In genomic region chr22:37064553-37064952, GRCh38 we compare ENCODE assay signal across 18 cellular contexts. TPM values are rescaled to one million over a fixed set of nuclear protein-coding genes. Genes with fewer than 3 reads are reported as not detected.
DNase-seq lines count a peak whose midpoint lies in the region; ATAC-seq, FAIRE-seq and TF ChIP-seq lines count a peak whose summit lies in the region.
"Had no signal": no experiment of that assay in that cellular context is flagged by ENCODE, and none has a peak within 500 bp of the region (broad histone marks: within the 10 kb centered on the region; RNA-seq: fewer than 3 reads in every experiment).

No MANE protein-coding gene starts in this region.

- H3F3A ChIP-seq in GM23338 (replicated peaks; ENCODE audit: low read depth), result no peaks in the 10 kb centered on the region
- no peaks in the 10 kb centered on the region; the same call in 1 of the 2 replicates for H3F3A ChIP-seq in PC-9 (ENCODE audit: insufficient read depth, low read depth)

- TF ChIP-seq CTCF in GM23338 (conservative IDR thresholded peaks at IDR 0.05; ENCODE audit: low read depth in 2 of 2) (no peak), PC-9 (conservative IDR thresholded peaks at IDR 0.05) (no peak), H1 (IDR thresholded peaks at IDR 0.05; ENCODE audit: control extremely low read depth in 1 of 3, insufficient read depth in 1 of 3, low read depth in 1 of 3, low read length in 3 of 3) (no peak)

- H3K9me3 ChIP-seq in PC-9 (ENCODE audit: insufficient read depth, low read depth) (no peaks in the 10 kb centered on the region), H1 (ENCODE audit: insufficient read depth in 2 of 2, low read depth in 1 of 2, low read length in 1 of 2) (no peaks in the 10 kb centered on the region), neuronal stem cell (replicated peaks in 1 of 2; ENCODE audit: control insufficient read depth in 2 of 2, insufficient read depth in 1 of 2, low read depth in 1 of 2, low read length in 2 of 2) (no peaks in the 10 kb centered on the region)

- H3K4me1 ChIP-seq in GM23338 (ENCODE audit: insufficient read depth) (peaks cover 22% of the 10 kb centered on the region), PC-9 (replicated peaks; ENCODE audit: insufficient read depth) (peaks cover 31% of the 10 kb centered on the region), H1 (replicated peaks in 1 of 4; ENCODE audit: control insufficient read depth in 3 of 4, insufficient read depth in 4 of 4, low read length in 3 of 4) (peaks cover 3 to 27% (median 16%) of the 10 kb centered on the region in 4 experiments), neuronal stem cell (ENCODE audit: control insufficient read depth in 2 of 2, insufficient read depth in 1 of 2, low read depth in 1 of 2, low read length in 2 of 2) (peaks cover 0 to 4% of the 10 kb centered on the region in 2 donors)

- no peak for DNase-seq in GM23338 (ENCODE audit: low spot score)
- DNase-seq in PC-9, result no peak
- DNase-seq in H1 (ENCODE audit: low read depth in 1 of 2, low spot score in 2 of 2), result no peak
- no peak for DNase-seq in neuronal stem cell (ENCODE audit: low spot score)
- DNase-seq in RPMI8226, result no peak
- no peak for DNase-seq in Ammon's horn (ENCODE audit: low spot score)
- DNase-seq: ACHN; CD4-positive, alpha-beta T cell; DMS153; DMS79 treated with DMSO at 0.1 percent for 48 hours; GF-D8; GOT3; H9 had no signal

- H3K14ac ChIP-seq in H1 (ENCODE audit: insufficient read length) (no peak overlapping the region), neuronal stem cell (ENCODE audit: low read length) (no peak overlapping the region)

- H4K20me1 ChIP-seq in GM23338 (replicated peaks; ENCODE audit: insufficient read depth) (no peaks in the 10 kb centered on the region), PC-9 (ENCODE audit: insufficient read depth) (no peaks in the 10 kb centered on the region), H1 (replicated peaks in 1 of 2; ENCODE audit: control insufficient read depth in 1 of 2, insufficient read depth in 2 of 2, low read length in 2 of 2) (peaks cover 0 to 8% of the 10 kb centered on the region in 2 experiments)

- H2BK12ac ChIP-seq in H1 (ENCODE audit: low read depth, low read length) (0 out of 2 replicates have a peak overlapping the region, but pooled peaks have one; percentile 3), neuronal stem cell (ENCODE audit: low read length) (no peak overlapping the region)

- no peak for TF ChIP-seq RAD21 in H1 (IDR thresholded peaks at IDR 0.05 in 1 of 2, conservative IDR thresholded peaks at IDR 0.05 in 1 of 2; ENCODE audit: low read depth in 2 of 2, low read length in 2 of 2)

- H3K36me3 ChIP-seq in GM23338 (ENCODE audit: insufficient read depth) (no peaks in the 10 kb centered on the region), PC-9 (ENCODE audit: low read depth) (no peaks in the 10 kb centered on the region), H1 (ENCODE audit: control insufficient read depth in 2 of 4, insufficient read depth in 4 of 4, low read length in 3 of 4) (peaks cover 0 to 2% (median 0%) of the 10 kb centered on the region in 4 experiments; a peak in 3 of 8 replicates), neuronal stem cell (replicated peaks in 1 of 2; ENCODE audit: control insufficient read depth in 2 of 2, insufficient read depth in 2 of 2, low read length in 2 of 2) (peaks cover 15 to 23% of the 10 kb centered on the region in 2 donors)

- peak overlapping the region; percentile 16; the same call in 1 of the 2 replicates for H3K27ac Mint-ChIP-seq in GM23338
- H3K27ac Mint-ChIP-seq: CD4-positive, alpha-beta T cell; H9 had no signal

- no peak for FAIRE-seq in H1 (lab: Jason Lieb, UNC)
- FAIRE-seq: A204.1 had no signal

- H4K5ac ChIP-seq in H1 (ENCODE audit: insufficient read length, low read depth, low read length), result no peak overlapping the region

- H3K18ac ChIP-seq in H1 (ENCODE audit: extremely low read depth, low read length), result no peak overlapping the region
- H3K18ac ChIP-seq in neuronal stem cell (ENCODE audit: low read length), result no peak overlapping the region

- peaks cover 35% of the 10 kb centered on the region for H3K27me3 Mint-ChIP-seq in GM23338 (ENCODE audit: insufficient read depth, low read depth, poor library complexity)

- H3K4me1 Mint-ChIP-seq in GM23338, result peaks cover 38% of the 10 kb centered on the region

- H3K56ac ChIP-seq in H1 (replicated peaks; ENCODE audit: insufficient read length, low read depth, low read length), result no peak overlapping the region

- H3K79me2 ChIP-seq in GM23338 (replicated peaks; ENCODE audit: insufficient read depth), result no peaks in the 10 kb centered on the region
- no peaks in the 10 kb centered on the region for H3K79me2 ChIP-seq in PC-9 (ENCODE audit: low read depth)
- no peaks in the 10 kb centered on the region for H3K79me2 ChIP-seq in H1 (ENCODE audit: control insufficient read depth in 1 of 2, insufficient read depth in 2 of 2, low read length in 2 of 2)

- H4K8ac ChIP-seq in H1 (ENCODE audit: extremely low read depth, insufficient read depth, low read length) (no peak overlapping the region), neuronal stem cell (ENCODE audit: low read depth, low read length) (no peak overlapping the region)

- no peak overlapping the region for H3K23ac ChIP-seq in H1 (ENCODE audit: insufficient read length)
- no peak overlapping the region for H3K23ac ChIP-seq in neuronal stem cell (ENCODE audit: low read depth, low read length, poor library complexity)

- BruUV-seq in PC-9 (replicated peaks; lab: Mats Ljungman, UMichigan), result no TSS peak

- H3K4ac ChIP-seq in H1 (replicated peaks; ENCODE audit: insufficient read length, low read depth, low read length) (no peak overlapping the region), neuronal stem cell (ENCODE audit: low read length) (no peak overlapping the region)

- POLR2A ChIA-PET in PC-9 (lab: Charles Lee; ENCODE audit: unreplicated experiment), result no interaction called here
- POLR2A ChIA-PET in H1 (lab: Charles Lee; ENCODE audit: partially characterized antibody), result interaction anchor here (0.9 to 1.4 kb wide), 3 partner anchors 13 to 137 kb away, joined by 3 to 4 read pairs (median 3); partner anchors contain the start of gene KCTD17

- no peak for TF ChIP-seq POLR2A in H1 (IDR thresholded peaks at IDR 0.05; ENCODE audit: control extremely low read depth in 1 of 2, low read depth in 2 of 2, low read length in 2 of 2)

- 90% methylated on average over 11 of the region's 11 CpGs; no CpG with 5 or more reads in 1 of the 2 experiments for WGBS in H1 (ENCODE audit: extremely low coverage in 1 of 2, insufficient coverage in 1 of 2, insufficient read length in 1 of 2, insufficient replicate concordance in 2 of 2, low coverage in 1 of 2, low lambda C conversion rate in 2 of 2, missing lambda C conversion rate in 1 of 2), 2 experiments
- WGBS in neuronal stem cell (ENCODE audit: extremely low coverage in 2 of 2, insufficient read length in 2 of 2, insufficient replicate concordance in 1 of 2), 2 donors, result no CpG with 5 or more reads among the region's 11 CpGs

- H2AFZ ChIP-seq in GM23338, result no peak overlapping the region
- no peak overlapping the region for H2AFZ ChIP-seq in PC-9
- H2AFZ ChIP-seq in H1 (ENCODE audit: low read length), result no peak overlapping the region
- no peak overlapping the region for H2AFZ ChIP-seq in neuronal stem cell (ENCODE audit: low read length)

- no peak overlapping the region for H2BK20ac ChIP-seq in H1 (ENCODE audit: low read length)

- H3K4me3 ChIP-seq in GM23338 (no peak overlapping the region), PC-9 (no peak overlapping the region), H1 (ENCODE audit: extremely low read depth in 1 of 4, insufficient read depth in 2 of 4, low read depth in 3 of 4, low read length in 4 of 4) (no peak overlapping the region), neuronal stem cell (ENCODE audit: low read length in 2 of 2) (no peak overlapping the region)

- H2BK5ac ChIP-seq in H1 (ENCODE audit: low read depth, low read length) (no peak overlapping the region), neuronal stem cell (ENCODE audit: low read length) (peak overlapping the region; percentile 77)

- H2AK5ac ChIP-seq in H1 (ENCODE audit: low read depth, low read length), result no peak overlapping the region
- H2AK5ac ChIP-seq in neuronal stem cell (ENCODE audit: low read depth, low read length), result no peak overlapping the region

- H2BK15ac ChIP-seq in H1 (ENCODE audit: low read length), result no peak overlapping the region
- no peak overlapping the region for H2BK15ac ChIP-seq in neuronal stem cell (ENCODE audit: low read length)

- H4K91ac ChIP-seq in H1 (replicated peaks; ENCODE audit: insufficient read length, low read length) (no peak overlapping the region), neuronal stem cell (ENCODE audit: low read depth, low read length, poor library complexity) (no peak overlapping the region)

- H3K27me3 ChIP-seq in GM23338 (ENCODE audit: insufficient read depth), result peaks cover 27% of the 10 kb centered on the region
- H3K27me3 ChIP-seq in PC-9 (ENCODE audit: insufficient read depth, low read depth), result peaks cover 2% of the 10 kb centered on the region; the same call in 1 of the 2 replicates
- H3K27me3 ChIP-seq in H1 (replicated peaks in 1 of 4; ENCODE audit: control insufficient read depth in 3 of 4, extremely low read depth in 1 of 4, insufficient read depth in 3 of 4, low read length in 3 of 4), result peaks cover 5 to 39% (median 32%) of the 10 kb centered on the region in 4 experiments
- peaks cover 4 to 21% (median 19%) of the 10 kb centered on the region in 3 experiments for H3K27me3 ChIP-seq in neuronal stem cell (ENCODE audit: control insufficient read depth in 3 of 3, insufficient read depth in 3 of 3, low read depth in 1 of 3, low read length in 3 of 3)

- intact Hi-C loops in PC-9 (cut with micrococcal nuclease; ENCODE audit: unreplicated experiment), result no loop called here

- ATAC-seq in GM23338, result no peak
- ATAC-seq in HG03342 (IDR thresholded peaks at IDR 0.05; ENCODE audit: unreplicated experiment), result no peak

- H3K79me1 ChIP-seq in H1 (ENCODE audit: low read depth, low read length), result no peaks in the 10 kb centered on the region
- H3K79me1 ChIP-seq in neuronal stem cell (ENCODE audit: low read depth, low read length), result peaks cover 5% of the 10 kb centered on the region

- peaks cover 2% of the 10 kb centered on the region; the same call in 2 of the 3 replicates for H3K36me3 Mint-ChIP-seq in GM23338 (ENCODE audit: low read depth)

- TF ChIP-seq EP300 in H1 (IDR thresholded peaks at IDR 0.05; ENCODE audit: borderline replicate concordance in 1 of 2, low read depth in 2 of 2, low read length in 2 of 2), result no peak

- H3K9me2 ChIP-seq in GM23338 (ENCODE audit: insufficient read depth) (no peaks in the 10 kb centered on the region), PC-9 (ENCODE audit: insufficient read depth) (no peaks in the 10 kb centered on the region)

- H3K9me3 Mint-ChIP-seq in GM23338, result no peaks in the 10 kb centered on the region
- H3K9me3 Mint-ChIP-seq: CD4-positive, alpha-beta T cell; H9 had no signal

- H2BK120ac ChIP-seq in H1 (replicated peaks; ENCODE audit: low read depth, low read length) (no peak overlapping the region), neuronal stem cell (ENCODE audit: low read depth, low read length) (no peak overlapping the region)

- CTCF ChIA-PET in PC-9 (lab: Charles Lee), result interaction anchor here (0.5 kb wide), 1 partner anchor 504 kb away, joined by 16 read pairs; no protein-coding TSS in a partner anchor
- CTCF ChIA-PET in H1 (lab: Charles Lee; ENCODE audit: partially characterized antibody), result interaction anchor here (1.0 to 2.1 kb wide), 5 partner anchors 11 to 50 kb away, joined by 3 to 6 read pairs (median 4); no protein-coding TSS in a partner anchor

- H3K4me2 ChIP-seq in GM23338 (no peak overlapping the region), PC-9 (peak overlapping the region; percentile 42; the same call in 1 of the 2 replicates), H1 (ENCODE audit: insufficient read depth in 1 of 2, low read depth in 2 of 2, low read length in 2 of 2) (no peak overlapping the region), neuronal stem cell (ENCODE audit: insufficient read depth, low read length, poor library complexity, severe bottlenecking) (no peak overlapping the region)

- H3K9ac ChIP-seq in H1 (replicated peaks in 1 of 4; ENCODE audit: extremely low read depth in 1 of 4, low read depth in 3 of 4, low read length in 3 of 4), result no peak overlapping the region
- H3K9ac ChIP-seq in neuronal stem cell (ENCODE audit: low read depth, low read length, poor library complexity), result no peak overlapping the region

- H3K27ac ChIP-seq in GM23338 (ENCODE audit: low read depth) (no peak overlapping the region), PC-9 (no peak overlapping the region), H1 (ENCODE audit: low read depth, low read length) (no peak overlapping the region), neuronal stem cell (replicated peaks; ENCODE audit: low read length) (no peak overlapping the region)
- H3K27ac ChIP-seq: C4-2B, HL-60 had no signal

- no peak overlapping the region for H3K4me3 Mint-ChIP-seq in GM23338
- H3K4me3 Mint-ChIP-seq: CD4-positive, alpha-beta T cell had no signal

- peaks cover 3% of the 10 kb centered on the region; the same call in 1 of the 2 replicates for H3K23me2 ChIP-seq in H1 (ENCODE audit: low read depth, low read length)

RNA-seq across cellular contexts. Expression of gene KCTD17, which starts 13.0 kb away (rescaled TPM):
- total RNA-seq in GM23338 (2014; rRNA removed; shearing (Covaris generic)), result 26.9 and 35.0 TPM in 2 replicates
- polyA plus RNA-seq in GM23338 (2016; fragmentation: Nextera tagmentation; extraction: Ambion mirVana) (21.2 and 25.1 TPM in 2 replicates), H1 (2011; rRNA removed) (44.0 and 69.0 TPM in 2 replicates)
- total RNA-seq in PC-9 (2021), result 29.5 and 32.6 TPM in 2 replicates
- 35.8 and 39.4 TPM in 2 replicates for total RNA-seq in H1 (2021; fragmentation: NEBNext Ultra II Directional; extraction: Animal tissue kit (Norgen Biotek cat#: 25700))
- polyA plus RNA-seq in H1 (2011; cell fraction: cytosol; rRNA removed), result 47.9 TPM
- 87.7 TPM for polyA plus RNA-seq in H1 (2011; cell fraction: nucleus; rRNA removed)
- polyA plus RNA-seq in H1 (2012, experiment 1 of 2), result 24.9 to 38.8 TPM (median 38.0 TPM) in 4 replicates
- polyA plus RNA-seq in H1 (2012, experiment 2 of 2), result 36.2 TPM
- 21.4 TPM for polyA plus RNA-seq in H1 (2013, experiment 1 of 2)
- 23.8 TPM for polyA plus RNA-seq in H1 (2013, experiment 2 of 2)
- 22.1 and 45.1 TPM in 2 replicates for polyA minus RNA-seq in H1 (2011; rRNA and poly(A)+ RNA removed)
- polyA minus RNA-seq in H1 (2011; cell fraction: cytosol; rRNA and poly(A)+ RNA removed), result 20.6 TPM
- 27.7 TPM for polyA minus RNA-seq in H1 (2011; cell fraction: nucleus; rRNA and poly(A)+ RNA removed)
- 46.3 TPM for polyA plus RNA-seq in neuronal stem cell (2013, experiment 1 of 2)
- polyA plus RNA-seq in neuronal stem cell (2013, experiment 2 of 2), result 47.4 TPM

RNA-seq across cellular contexts. Expression of gene TMPRSS6, which starts 45.0 kb away (rescaled TPM):
- not detected in 2 replicates for total RNA-seq in GM23338 (2014; rRNA removed; shearing (Covaris generic))
- polyA plus RNA-seq in GM23338 (2016; fragmentation: Nextera tagmentation; extraction: Ambion mirVana) (0.07 and 0.13 TPM in 2 replicates), H1 (2011; rRNA removed) (0.02 and 0.05 TPM in 2 replicates)
- total RNA-seq in PC-9 (2021), result 0.79 and 0.88 TPM in 2 replicates
- not detected in 2 replicates for total RNA-seq in H1 (2021; fragmentation: NEBNext Ultra II Directional; extraction: Animal tissue kit (Norgen Biotek cat#: 25700))
- 0.06 TPM for polyA plus RNA-seq in H1 (2011; cell fraction: cytosol; rRNA removed)
- 0.19 TPM for polyA plus RNA-seq in H1 (2011; cell fraction: nucleus; rRNA removed)
- polyA plus RNA-seq in H1 (2012, experiment 1 of 2), result 0.13 to 0.27 TPM (median 0.19 TPM) in 4 replicates
- polyA plus RNA-seq in H1 (2012, experiment 2 of 2), result 0.09 TPM
- 0.02 TPM for polyA plus RNA-seq in H1 (2013, experiment 1 of 2)
- polyA plus RNA-seq in H1 (2013, experiment 2 of 2), result 0.02 TPM
- polyA minus RNA-seq in H1 (2011; rRNA and poly(A)+ RNA removed), result not detected in 2 replicates
- polyA minus RNA-seq in H1 (2011; cell fraction: cytosol; rRNA and poly(A)+ RNA removed), result not detected
- polyA minus RNA-seq in H1 (2011; cell fraction: nucleus; rRNA and poly(A)+ RNA removed), result not detected
- polyA plus RNA-seq in neuronal stem cell (2013, experiment 1 of 2), result 0.01 TPM
- not detected for polyA plus RNA-seq in neuronal stem cell (2013, experiment 2 of 2)
- total RNA-seq: H9 had no signal
- polyA plus RNA-seq: BJ had no signal

RNA-seq across cellular contexts. Expression of gene MPST, which starts 45.0 kb away (rescaled TPM):
- 121 and 158 TPM in 2 replicates for total RNA-seq in GM23338 (2014; rRNA removed; shearing (Covaris generic))
- polyA plus RNA-seq in GM23338 (2016; fragmentation: Nextera tagmentation; extraction: Ambion mirVana) (85.5 and 86.2 TPM in 2 replicates), H1 (2011; rRNA removed) (124 and 229 TPM in 2 replicates)
- 75.9 and 109 TPM in 2 replicates for total RNA-seq in PC-9 (2021)
- total RNA-seq in H1 (2021; fragmentation: NEBNext Ultra II Directional; extraction: Animal tissue kit (Norgen Biotek cat#: 25700)), result 86.0 and 89.9 TPM in 2 replicates
- polyA plus RNA-seq in H1 (2011; cell fraction: cytosol; rRNA removed), result 146 TPM
- polyA plus RNA-seq in H1 (2011; cell fraction: nucleus; rRNA removed), result 185 TPM
- 52.9 to 98.2 TPM (median 88.2 TPM) in 4 replicates for polyA plus RNA-seq in H1 (2012, experiment 1 of 2)
- polyA plus RNA-seq in H1 (2012, experiment 2 of 2), result 88.4 TPM
- 83.0 TPM for polyA plus RNA-seq in H1 (2013, experiment 1 of 2)
- 81.8 TPM for polyA plus RNA-seq in H1 (2013, experiment 2 of 2)
- 13.0 and 20.1 TPM in 2 replicates for polyA minus RNA-seq in H1 (2011; rRNA and poly(A)+ RNA removed)
- polyA minus RNA-seq in H1 (2011; cell fraction: cytosol; rRNA and poly(A)+ RNA removed), result 66.1 TPM
- 39.9 TPM for polyA minus RNA-seq in H1 (2011; cell fraction: nucleus; rRNA and poly(A)+ RNA removed)
- polyA plus RNA-seq in neuronal stem cell (2013, experiment 1 of 2), result 164 TPM
- polyA plus RNA-seq in neuronal stem cell (2013, experiment 2 of 2), result 164 TPM

RNA-seq across cellular contexts. Expression of gene TST, which starts 45.3 kb away (rescaled TPM):
- 32.4 and 32.7 TPM in 2 replicates for total RNA-seq in GM23338 (2014; rRNA removed; shearing (Covaris generic))
- polyA plus RNA-seq in GM23338 (2016; fragmentation: Nextera tagmentation; extraction: Ambion mirVana) (14.6 and 16.3 TPM in 2 replicates), H1 (2011; rRNA removed) (61.6 and 82.8 TPM in 2 replicates)
- 99.4 and 123 TPM in 2 replicates for total RNA-seq in PC-9 (2021)
- total RNA-seq in H1 (2021; fragmentation: NEBNext Ultra II Directional; extraction: Animal tissue kit (Norgen Biotek cat#: 25700)), result 22.6 and 23.6 TPM in 2 replicates
- 53.6 TPM for polyA plus RNA-seq in H1 (2011; cell fraction: cytosol; rRNA removed)
- 57.3 TPM for polyA plus RNA-seq in H1 (2011; cell fraction: nucleus; rRNA removed)
- 20.0 to 33.4 TPM (median 31.7 TPM) in 4 replicates for polyA plus RNA-seq in H1 (2012, experiment 1 of 2)
- 46.9 TPM for polyA plus RNA-seq in H1 (2012, experiment 2 of 2)
- polyA plus RNA-seq in H1 (2013, experiment 1 of 2), result 21.6 TPM
- 21.2 TPM for polyA plus RNA-seq in H1 (2013, experiment 2 of 2)
- 15.3 and 16.1 TPM in 2 replicates for polyA minus RNA-seq in H1 (2011; rRNA and poly(A)+ RNA removed)
- 15.0 TPM for polyA minus RNA-seq in H1 (2011; cell fraction: cytosol; rRNA and poly(A)+ RNA removed)
- 24.1 TPM for polyA minus RNA-seq in H1 (2011; cell fraction: nucleus; rRNA and poly(A)+ RNA removed)
- polyA plus RNA-seq in neuronal stem cell (2013, experiment 1 of 2), result 29.6 TPM
- polyA plus RNA-seq in neuronal stem cell (2013, experiment 2 of 2), result 29.3 TPM
- total RNA-seq: CD4-positive, alpha-beta T cell had no signal
